Comparison of ENCODE assay signal across 10 cellular contexts in the genomic region with DNA sequence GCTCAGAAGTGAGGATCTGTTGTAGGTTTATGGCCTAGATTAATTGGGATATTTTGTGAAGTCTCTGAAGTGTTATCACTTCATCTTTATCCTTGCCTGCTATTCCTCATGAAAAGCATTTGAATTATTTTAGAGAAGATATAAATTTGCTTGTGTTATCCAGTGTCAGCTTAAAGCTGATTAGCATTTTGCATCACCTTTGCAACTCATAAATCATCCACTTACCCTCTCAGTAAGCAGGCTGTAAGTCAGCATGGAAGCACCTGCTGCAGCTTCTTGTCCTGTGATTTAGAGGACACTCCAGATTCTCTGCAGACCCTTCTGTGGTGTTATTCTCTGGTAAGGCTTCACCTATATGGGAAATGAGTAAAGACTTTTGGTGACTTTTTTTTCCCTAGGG.
"Had no signal": no experiment of that assay in that cellular context is flagged by ENCODE, and none has a peak within 500 bp of the region (broad histone marks: within the 10 kb centered on the region; RNA-seq: fewer than 3 reads in every experiment).

No MANE protein-coding gene starts in this region.

- FAIRE-seq: colon, islet of Langerhans had no signal

- DNase-seq: activated CD4-positive, alpha-beta T cell treated with anti-CD3 and anti-CD28 coated beads, Interleukin-2, amount 50 U/mL, for 1 hour; activated CD8-positive, alpha-beta memory T cell treated with anti-CD3 and anti-CD28 coated beads for 24 hours; activated gamma-delta T cell treated with Interleukin-2 at 50 U/mL for 16 hours; amniotic stem cell; erythroblast; left colon; lower lobe of right lung; psoas muscle had no signal
